Comparison of ENCODE assay signal across 9 cellular contexts in the genomic region with DNA sequence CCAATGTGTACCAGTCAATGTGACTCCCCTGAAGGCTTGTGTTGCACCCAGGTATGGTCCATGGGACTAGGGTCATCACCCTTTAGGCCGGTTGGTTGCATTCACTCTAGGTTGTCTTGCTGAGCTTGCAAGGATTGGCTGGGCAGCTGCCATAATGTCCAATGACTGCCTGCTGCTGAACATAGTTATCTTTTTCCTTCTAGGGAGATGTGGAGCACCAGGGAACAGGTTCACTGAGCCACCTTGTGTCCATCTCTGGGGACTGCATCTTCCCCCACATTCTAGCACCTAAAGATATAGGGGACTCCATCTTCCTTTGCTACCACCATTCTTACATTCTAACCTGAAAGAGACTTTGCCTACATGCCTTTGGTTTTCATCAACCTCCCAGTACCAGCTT.
A peak's percentile ranks its signal among the peaks of the same experiment; 100 is the strongest.
DNase-seq lines count a peak whose midpoint lies in the region; FAIRE-seq and TF ChIP-seq lines count a peak whose summit lies in the region.
"Had no signal": no experiment of that assay in that cellular context is flagged by ENCODE, and none has a peak within 500 bp of the region (broad histone marks: within the 10 kb centered on the region; RNA-seq: fewer than 3 reads in every experiment).

No MANE protein-coding gene starts in this region.

- peak; percentile 84 for TF ChIP-seq CTCF in HFFc6 (IDR thresholded peaks at IDR 0.05)
- peak; percentile 66 for TF ChIP-seq CTCF in SK-N-SH (IDR thresholded peaks at IDR 0.05)
- peak; percentile 68 for TF ChIP-seq CTCF in astrocyte of the spinal cord (IDR thresholded peaks at IDR 0.05; ENCODE audit: low read depth, low read length)
- peak; percentile 60 for TF ChIP-seq CTCF in kidney (IDR thresholded peaks at IDR 0.05; ENCODE audit: borderline replicate concordance, extremely low read depth, insufficient read depth)

- no peak overlapping the region for H2AFZ ChIP-seq in SK-N-SH (ENCODE audit: low read depth)

- intact Hi-C loops in kidney (cut with DNase I), result no loop called here

- no peaks in the 10 kb centered on the region for H3K27me3 Mint-ChIP-seq in HFFc6 (ENCODE audit: insufficient read depth)

- H3K36me3 Mint-ChIP-seq in HFFc6 (ENCODE audit: low read depth), result peaks cover 6% of the 10 kb centered on the region

- H3K9me3 Mint-ChIP-seq in HFFc6, result no peaks in the 10 kb centered on the region; the same call in 1 of the 2 replicates

- DNase-seq in NCI-H510A treated with DMSO at 0.1 percent for 48 hours (lab: John Stamatoyannopoulos, UW) (peak; percentile 38), NCI-H510A (lab: John Stamatoyannopoulos, UW) (no peak), HFFc6 (peak; percentile 45), MG63 (peak; percentile 31), SK-N-SH (peak; percentile 52), astrocyte of the spinal cord (ENCODE audit: low read depth, low spot score) (peak; percentile 52), kidney (no peak)
- DNase-seq in stimulated activated CD4-positive, alpha-beta T cell treated with anti-CD3 and anti-CD28 coated beads, Interleukin-2, amount 100 ng/mL, for 48 hours, result peak; percentile 24 to 43

- no peak overlapping the region for H3K4me3 Mint-ChIP-seq in HFFc6

- no peak overlapping the region for H3K27ac ChIP-seq in SK-N-SH (ENCODE audit: low read depth in 2 of 2, low read length in 1 of 2)
- H3K27ac ChIP-seq in kidney (ENCODE audit: low read depth in 2 of 2, low read length in 2 of 2), result no peak overlapping the region

- H3K79me2 ChIP-seq in SK-N-SH (ENCODE audit: insufficient read depth), result no peaks in the 10 kb centered on the region

- no peaks in the 10 kb centered on the region for H4K20me1 ChIP-seq in SK-N-SH (ENCODE audit: insufficient read depth)

- H3K4me1 ChIP-seq in SK-N-SH (ENCODE audit: control insufficient read depth in 1 of 2, insufficient read depth in 2 of 2, low read depth in 1 of 2, low read length in 1 of 2), result peaks cover 17 to 18% of the 10 kb centered on the region in 2 experiments
- peaks cover 0 to 9% of the 10 kb centered on the region in 2 donors for H3K4me1 ChIP-seq in kidney (ENCODE audit: control insufficient read depth in 1 of 2, insufficient read depth in 1 of 2, low read depth in 1 of 2, low read length in 2 of 2)

- no peaks in the 10 kb centered on the region; the same call in 1 of the 2 replicates for H3K9me3 ChIP-seq in MG63
- H3K9me3 ChIP-seq in SK-N-SH, result no peaks in the 10 kb centered on the region
- no peaks in the 10 kb centered on the region for H3K9me3 ChIP-seq in kidney (ENCODE audit: control insufficient read depth in 1 of 2, low read length in 2 of 2)

- no peak for FAIRE-seq in kidney (lab: Jason Lieb, UNC)
- FAIRE-seq: G401.6 had no signal

- CTCF ChIA-PET in SK-N-SH (lab: Yijun Ruan, JAX), result interaction anchor here (0.7 to 1.8 kb wide), 8 partner anchors 11 to 718 kb away, joined by 3 to 5 read pairs (median 3); no protein-coding TSS in a partner anchor

- TF ChIP-seq EP300 in SK-N-SH (IDR thresholded peaks at IDR 0.05; ENCODE audit: borderline replicate concordance in 1 of 2, low read depth in 1 of 2, low read length in 1 of 2), result no peak

- H3K4me3 ChIP-seq in MG63, result no peak overlapping the region
- no peak overlapping the region for H3K4me3 ChIP-seq in SK-N-SH (ENCODE audit: low read depth in 2 of 2, low read length in 1 of 2)
- H3K4me3 ChIP-seq in astrocyte of the spinal cord (ENCODE audit: low read depth, low read length), result no peak overlapping the region
- H3K4me3 ChIP-seq in kidney (ENCODE audit: low read length in 2 of 2), result no peak overlapping the region

- H3K27me3 ChIP-seq in MG63, result no peaks in the 10 kb centered on the region
- H3K27me3 ChIP-seq in SK-N-SH (ENCODE audit: insufficient read depth), result no peaks in the 10 kb centered on the region

- in situ Hi-C loops in astrocyte of the spinal cord (cut with HindIII; ENCODE audit: low sequenced_read_pairs), result no loop called here

- no peak overlapping the region for H3K4me2 ChIP-seq in SK-N-SH

- peaks cover 60% of the 10 kb centered on the region for H3K4me1 Mint-ChIP-seq in HFFc6 (ENCODE audit: low read depth)

- no peaks in the 10 kb centered on the region for H3F3A ChIP-seq in SK-N-SH (replicated peaks; ENCODE audit: insufficient read depth)

- H3K27ac Mint-ChIP-seq in HFFc6, result no peak overlapping the region

- H3K9ac ChIP-seq in SK-N-SH (no peak overlapping the region), kidney (ENCODE audit: low read length in 2 of 2) (no peak overlapping the region)

- POLR2A ChIA-PET in SK-N-SH (lab: Yijun Ruan, JAX), result interaction anchor here (0.8 kb wide), 1 partner anchor 286 kb away, joined by 3 read pairs; no protein-coding TSS in a partner anchor

- TF ChIP-seq RAD21 in SK-N-SH (IDR thresholded peaks at IDR 0.05; ENCODE audit: low read length), result peak; percentile 79

- 75% methylated on average over 1 of the region's 1 CpG for WGBS in SK-N-SH (ENCODE audit: low lambda C conversion rate)

- no peaks in the 10 kb centered on the region for H3K9me2 ChIP-seq in SK-N-SH

- no peaks in the 10 kb centered on the region for H3K36me3 ChIP-seq in MG63
- no peaks in the 10 kb centered on the region for H3K36me3 ChIP-seq in SK-N-SH (replicated peaks in 1 of 2; ENCODE audit: control insufficient read depth in 1 of 2, insufficient read depth in 2 of 2, low read length in 1 of 2)
- no peaks in the 10 kb centered on the region for H3K36me3 ChIP-seq in kidney (ENCODE audit: control insufficient read depth in 1 of 2, insufficient read depth in 2 of 2, low read length in 2 of 2)

TF ChIP-seq in SK-N-SH, 30 proteins besides CTCF, POLR2A, EP300 and RAD21:
- TF ChIP-seq RFX5 (IDR thresholded peaks at IDR 0.05; ENCODE audit: low read length), result 0 out of 2 replicates have a peak, but pooled peaks have one; percentile 34
- TF ChIP-seq SMC3 (IDR thresholded peaks at IDR 0.05; ENCODE audit: low read depth, low read length), result peak; percentile 75
- TF ChIP-seq, protein P1, sequence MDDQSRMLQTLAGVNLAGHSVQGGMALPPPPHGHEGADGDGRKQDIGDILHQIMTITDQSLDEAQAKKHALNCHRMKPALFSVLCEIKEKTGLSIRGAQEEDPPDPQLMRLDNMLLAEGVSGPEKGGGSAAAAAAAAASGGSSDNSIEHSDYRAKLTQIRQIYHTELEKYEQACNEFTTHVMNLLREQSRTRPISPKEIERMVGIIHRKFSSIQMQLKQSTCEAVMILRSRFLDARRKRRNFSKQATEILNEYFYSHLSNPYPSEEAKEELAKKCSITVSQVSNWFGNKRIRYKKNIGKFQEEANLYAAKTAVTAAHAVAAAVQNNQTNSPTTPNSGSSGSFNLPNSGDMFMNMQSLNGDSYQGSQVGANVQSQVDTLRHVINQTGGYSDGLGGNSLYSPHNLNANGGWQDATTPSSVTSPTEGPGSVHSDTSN (IDR thresholded peaks at IDR 0.05), result no peak
- TF ChIP-seq MXI1 (IDR thresholded peaks at IDR 0.05; ENCODE audit: low read depth, low read length), result no peak
TF ChIP-seq in SK-N-SH: peak in this region for 2.

Comparison
In these comparisons a context has a peak if more than half of its experiments do, and no peak if none do; other contexts are left out.
1. DNase-seq: peak in NCI-H510A treated with DMSO at 0.1 percent for 48 hours (single experiment), HFFc6 (single experiment), MG63 (single experiment), SK-N-SH (single experiment), astrocyte of the spinal cord (single experiment) and stimulated activated CD4-positive, alpha-beta T cell treated with anti-CD3 and anti-CD28 coated beads, Interleukin-2, amount 100 ng/mL, for 48 hours (2 of 2); none in NCI-H510A (single experiment) and kidney (single experiment).
2. Peak in every context shown above with its lines, with median percentiles within 50 percentile points of each other: CTCF ChIP-seq.